In genomic region chr3:195909294-195909644, GRCh38 we compare ENCODE assay signal across 8 cellular contexts. TPM values are rescaled to one million over a fixed set of nuclear protein-coding genes. Genes with fewer than 3 reads are reported as not detected.
DNase-seq lines count a peak whose midpoint lies in the region; ATAC-seq and TF ChIP-seq lines count a peak whose summit lies in the region.

No MANE protein-coding gene starts in this region.

- H3K9me3 Mint-ChIP-seq in HFFc6, result no peaks in the 10 kb centered on the region

- H3K9ac ChIP-seq in skeletal muscle tissue (ENCODE audit: low read depth in 1 of 3, low read length in 3 of 3), result peak overlapping the region in 2 of 3 donors; percentile 53 to 87

- H3K27ac ChIP-seq in esophagus muscularis mucosa (replicated peaks in 1 of 4) (peak overlapping the region; percentile 69 to 81 (median 78)), skeletal muscle tissue (ENCODE audit: low read depth, low read length) (no peak overlapping the region)

- H3K27me3 ChIP-seq in esophagus muscularis mucosa, result no peaks in the 10 kb centered on the region
- no peaks in the 10 kb centered on the region for H3K27me3 ChIP-seq in skeletal muscle tissue (ENCODE audit: control insufficient read depth in 3 of 3, insufficient read depth in 3 of 3, low read length in 3 of 3)

- H3K9me3 ChIP-seq in esophagus muscularis mucosa, result no peaks in the 10 kb centered on the region
- no peaks in the 10 kb centered on the region for H3K9me3 ChIP-seq in skeletal muscle tissue (ENCODE audit: control insufficient read depth in 3 of 3, low read length in 3 of 3)

- DNase-seq in NCI-H748 (lab: John Stamatoyannopoulos, UW; ENCODE audit: unreplicated experiment) (peak; percentile 63), NCI-H748 treated with DMSO at 0.1 percent for 48 hours (lab: John Stamatoyannopoulos, UW) (no peak), OCI-M1 (lab: John Stamatoyannopoulos, UW) (peak; percentile 29), esophagus muscularis mucosa (ENCODE audit: extremely low spot score) (no peak), cerebellar nuclear complex (lab: John Stamatoyannopoulos, UW) (no peak), HFFc6 (no peak)

- no peaks in the 10 kb centered on the region for H3K36me3 ChIP-seq in esophagus muscularis mucosa
- H3K36me3 ChIP-seq in skeletal muscle tissue (ENCODE audit: control insufficient read depth in 3 of 3, insufficient read depth in 3 of 3, low read length in 3 of 3), result no peaks in the 10 kb centered on the region

- H3K4me3 ChIP-seq in esophagus muscularis mucosa (peak overlapping the region; percentile 63 to 99 (median 82)), skeletal muscle tissue (ENCODE audit: low read length in 3 of 3) (peak overlapping the region in 2 of 3 donors; percentile 78 to 79)

- H3K4me3 Mint-ChIP-seq in HFFc6, result no peak overlapping the region

- TF ChIP-seq CTCF in esophagus muscularis mucosa (IDR thresholded peaks at IDR 0.05), result no peak
- no peak for TF ChIP-seq CTCF in HFFc6 (IDR thresholded peaks at IDR 0.05)

- TF ChIP-seq EP300 in esophagus muscularis mucosa (IDR thresholded peaks at IDR 0.05), result no peak

- H3K4me1 Mint-ChIP-seq in HFFc6 (ENCODE audit: low read depth), result peaks cover 50% of the 10 kb centered on the region

- no peak for TF ChIP-seq POLR2A in esophagus muscularis mucosa (IDR thresholded peaks at IDR 0.05; ENCODE audit: low read depth)

- H3K36me3 Mint-ChIP-seq in HFFc6 (ENCODE audit: low read depth), result 0 out of 2 replicates have a peak, but pooled peaks cover 5% of the 10 kb centered on the region

- intact Hi-C loops in esophagus muscularis mucosa (cut with DNase I), result no loop called here

- H3K27me3 Mint-ChIP-seq in HFFc6 (ENCODE audit: insufficient read depth), result no peaks in the 10 kb centered on the region; the same call in 1 of the 2 replicates

- no peak overlapping the region for H3K27ac Mint-ChIP-seq in HFFc6

- ATAC-seq in HG02623 (IDR thresholded peaks at IDR 0.05; ENCODE audit: unreplicated experiment), result peak; percentile 25

- WGBS in esophagus muscularis mucosa, result 0% methylated on average over 1 of the region's 47 CpGs

- H3K4me1 ChIP-seq in esophagus muscularis mucosa (peaks cover 31 to 46% (median 45%) of the 10 kb centered on the region in 4 donors), skeletal muscle tissue (ENCODE audit: control insufficient read depth in 3 of 3, insufficient read depth in 3 of 3, low read length in 3 of 3) (peaks cover 32 to 38% (median 34%) of the 10 kb centered on the region in 3 donors)

RNA-seq across cellular contexts. Expression of gene TNK2, which starts 0.9 kb away (rescaled TPM):
- 10 to 100 TPM; 16.4 to 42.3 (median 28.3) TPM for total RNA-seq in esophagus muscularis mucosa
- 9.9 TPM for total RNA-seq in skeletal muscle tissue
- total RNA-seq in HFFc6 (2021; fragmentation: NEBNext Ultra II Directional; extraction: Animal tissue kit (Norgen Biotek cat#: 25700)), result 10 to 100 TPM; 29.6 to 46.1 (median 35.1) TPM

Comparison
In these comparisons a context has a peak if more than half of its experiments do, and no peak if none do; other contexts are left out.
1. DNase-seq: peak in NCI-H748 (single experiment) and OCI-M1 (single experiment); none in NCI-H748 treated with DMSO at 0.1 percent for 48 hours (single experiment), esophagus muscularis mucosa (single experiment), cerebellar nuclear complex (0 of 2) and HFFc6 (single experiment).